11 cellular contexts compared by ENCODE assay signal in the genomic region with DNA sequence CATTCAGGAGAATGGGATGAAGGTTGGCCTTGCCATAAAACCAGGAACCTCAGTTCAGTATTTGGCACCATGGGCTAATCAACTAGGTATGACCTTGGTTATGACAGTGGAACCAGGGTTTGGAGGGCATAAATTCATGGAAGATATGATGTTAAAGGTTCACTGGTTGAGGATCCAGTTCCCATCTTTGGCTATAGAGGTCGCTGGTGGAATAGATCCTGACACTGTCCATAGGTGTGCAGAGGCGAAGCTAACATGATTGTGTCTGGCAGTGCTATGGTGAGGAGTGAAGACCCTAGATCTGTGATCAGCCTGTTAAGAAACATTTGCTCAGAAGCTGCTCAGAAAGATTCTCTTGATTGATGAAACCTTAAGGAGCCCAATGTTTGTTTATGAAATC. TPM values are rescaled to one million over a fixed set of nuclear protein-coding genes. Genes with fewer than 3 reads are reported as not detected.
DNase-seq lines count a peak whose midpoint lies in the region; ATAC-seq, FAIRE-seq and TF ChIP-seq lines count a peak whose summit lies in the region.
"Had no signal": no experiment of that assay in that cellular context is flagged by ENCODE, and none has a peak within 500 bp of the region (broad histone marks: within the 10 kb centered on the region; RNA-seq: fewer than 3 reads in every experiment).

No MANE protein-coding gene starts in this region.

- H3K36me3 ChIP-seq in IMR-90 (ENCODE audit: control insufficient read depth, insufficient read depth, low read length) (peaks cover 5% of the 10 kb centered on the region), liver (ENCODE audit: control insufficient read depth in 4 of 4, insufficient read depth in 3 of 4, low read depth in 1 of 4, low read length in 3 of 4) (no peaks in the 10 kb centered on the region), body of pancreas (replicated peaks in 1 of 2; ENCODE audit: insufficient read depth in 1 of 2, low read depth in 2 of 2) (no peaks in the 10 kb centered on the region)
- no peaks in the 10 kb centered on the region for H3K36me3 ChIP-seq in CD8-positive, alpha-beta memory T cell (ENCODE audit: insufficient read depth, low read length)

- H3K56ac ChIP-seq in IMR-90 (ENCODE audit: extremely low read depth, insufficient read depth, low read length): no peak overlapping the region

- H2AFZ ChIP-seq in IMR-90 (replicated peaks; ENCODE audit: low read length, poor library complexity): no peak overlapping the region

- H3K18ac ChIP-seq in IMR-90 (ENCODE audit: low read depth, low read length): no peak overlapping the region

- peak; percentile 5 for TF ChIP-seq CTCF in D721Med (IDR thresholded peaks at IDR 0.05; ENCODE audit: insufficient read depth, missing control alignments)
- peak; percentile 30; the same call in 1 of the 2 replicates for TF ChIP-seq CTCF in IMR-90 (conservative IDR thresholded peaks at IDR 0.05; ENCODE audit: low read depth, low read length)
- TF ChIP-seq CTCF in liver (IDR thresholded peaks at IDR 0.05; ENCODE audit: low read depth, low read length, missing input control): peak; percentile 4
- peak in 1 of 7 experiments; percentile 7 for TF ChIP-seq CTCF in body of pancreas (IDR thresholded peaks at IDR 0.05)

- no peak overlapping the region for H4K8ac ChIP-seq in IMR-90 (ENCODE audit: low read depth in 2 of 2, low read length in 2 of 2)

- no peak overlapping the region for H3K4me3 Mint-ChIP-seq in CD8-positive, alpha-beta memory T cell
- H3K4me3 Mint-ChIP-seq: stimulated activated naive CD8-positive, alpha-beta T cell treated with anti-CD3 and anti-CD28 coated beads, Interleukin-15, amount 100 ng/mL, for 72 hours had no signal

- H2BK5ac ChIP-seq in IMR-90 (ENCODE audit: low read depth, low read length, poor library complexity, severe bottlenecking): no peak overlapping the region

- H3K4ac ChIP-seq in IMR-90 (ENCODE audit: low read depth, low read length): no peak overlapping the region

- H2BK15ac ChIP-seq in IMR-90 (ENCODE audit: low read depth, low read length): no peak overlapping the region

- H3K4me2 ChIP-seq in IMR-90 (ENCODE audit: low read depth, low read length): no peak overlapping the region

- intact Hi-C loops in IMR-90 (cut with micrococcal nuclease): no loop called here
- intact Hi-C loops in body of pancreas (cut with DNase I): no loop called here

- H3K4me1 ChIP-seq in IMR-90 (ENCODE audit: control insufficient read depth, insufficient read depth, low read length) (peaks cover 10% of the 10 kb centered on the region; the same call in 1 of the 2 replicates), liver (ENCODE audit: control insufficient read depth in 4 of 4, insufficient read depth in 4 of 4, low read length in 3 of 4) (peaks cover 1 to 11% (median 8%) of the 10 kb centered on the region in 4 donors), body of pancreas (peaks cover 17% of the 10 kb centered on the region)
- H3K4me1 ChIP-seq in CD8-positive, alpha-beta memory T cell (ENCODE audit: insufficient read depth, low read length): peaks cover 21% of the 10 kb centered on the region

- peaks cover 16 to 40% (median 38%) of the 10 kb centered on the region in 3 donors for H3K4me1 Mint-ChIP-seq in CD8-positive, alpha-beta memory T cell

- no peaks in the 10 kb centered on the region for H3K27me3 ChIP-seq in IMR-90 (ENCODE audit: control insufficient read depth, insufficient read depth, low read length)
- no peaks in the 10 kb centered on the region for H3K27me3 ChIP-seq in liver (ENCODE audit: control insufficient read depth in 4 of 4, insufficient read depth in 4 of 4, low read length in 3 of 4)
- H3K27me3 ChIP-seq in body of pancreas: no peaks in the 10 kb centered on the region
- H3K27me3 ChIP-seq in CD8-positive, alpha-beta memory T cell (ENCODE audit: insufficient read depth, low read length, poor library complexity, severe bottlenecking): no peaks in the 10 kb centered on the region

- H2BK20ac ChIP-seq in IMR-90 (ENCODE audit: low read depth, low read length): no peak overlapping the region

- CTCF ChIA-PET in IMR-90 (lab: Yijun Ruan, JAX): interaction anchor here (0.9 kb wide), 1 partner anchor 16 kb away, joined by 4 read pairs; no protein-coding TSS in a partner anchor
- CTCF ChIA-PET in CD8-positive, alpha-beta memory T cell (lab: Charles Lee): no interaction called here

- POLR2A ChIA-PET in IMR-90 (lab: Charles Lee; ENCODE audit: unreplicated experiment): interaction anchor here (0.6 kb wide), 1 partner anchor 11 kb away, joined by 6 read pairs; no protein-coding TSS in a partner anchor
- POLR2A ChIA-PET in CD8-positive, alpha-beta memory T cell (lab: Charles Lee): no interaction called here

- H3K9me3 ChIP-seq in IMR-90 (ENCODE audit: control insufficient read depth, insufficient read depth, low read length) (peaks cover 4% of the 10 kb centered on the region; the same call in 1 of the 2 replicates), liver (ENCODE audit: control insufficient read depth in 4 of 4, low read length in 3 of 4) (no peaks in the 10 kb centered on the region), body of pancreas (no peaks in the 10 kb centered on the region)
- H3K9me3 ChIP-seq in CD8-positive, alpha-beta memory T cell (ENCODE audit: low read length): no peaks in the 10 kb centered on the region

- no peak overlapping the region for H2BK120ac ChIP-seq in IMR-90 (ENCODE audit: low read depth, low read length)

- 0 out of 2 replicates have a peak overlapping the region, but pooled peaks have one; percentile 29 for H3K14ac ChIP-seq in IMR-90 (replicated peaks; ENCODE audit: low read depth, low read length)

- H4K20me1 ChIP-seq in IMR-90 (ENCODE audit: insufficient read depth, low read length): peaks cover 7% of the 10 kb centered on the region; the same call in 1 of the 2 replicates

- H3K27ac ChIP-seq in IMR-90 (ENCODE audit: insufficient read depth, low read length): no peak overlapping the region
- H3K27ac ChIP-seq in liver (ENCODE audit: low read depth in 1 of 2, low read length in 2 of 2): no peak overlapping the region
- no peak overlapping the region for H3K27ac ChIP-seq in body of pancreas
- H3K27ac ChIP-seq in CD8-positive, alpha-beta memory T cell (ENCODE audit: low read depth, low read length): no peak overlapping the region

- dilution Hi-C loops in IMR-90 (cut with HindIII; ENCODE audit: low sequenced_read_pairs, unreplicated experiment): no loop called here

- no TSS peak for BruUV-seq in IMR-90 (replicated peaks; lab: Mats Ljungman, UMichigan)

- H2AK9ac ChIP-seq in IMR-90 (replicated peaks; ENCODE audit: low read depth, low read length, poor library complexity): no peak overlapping the region

- 53% methylated on average over 2 of the region's 2 CpGs; no CpG with 5 or more reads in 1 of the 2 experiments for WGBS in IMR-90 (ENCODE audit: extremely low coverage in 2 of 2, insufficient read length in 1 of 2), 2 experiments
- 70% methylated on average over 2 of the region's 2 CpGs for WGBS in liver
- 57 to 64% methylated on average over 2 of the region's 2 CpGs for WGBS in body of pancreas, 2 donors

- peak overlapping the region in 1 of 8 donors; percentile 19 for H3K27ac Mint-ChIP-seq in CD8-positive, alpha-beta memory T cell
- H3K27ac Mint-ChIP-seq: stimulated activated naive CD8-positive, alpha-beta T cell treated with anti-CD3 and anti-CD28 coated beads, Interleukin-15, amount 100 ng/mL, for 72 hours had no signal

- H4K91ac ChIP-seq in IMR-90 (ENCODE audit: insufficient read depth, low read depth, low read length): no peak overlapping the region

- peaks cover 6% of the 10 kb centered on the region for H3K9me1 ChIP-seq in IMR-90 (ENCODE audit: insufficient read depth, low read length)

- in situ Hi-C loops in IMR-90 (cut with MboI; ENCODE audit: low sequenced_read_pairs): no loop called here

- ATAC-seq in IMR-90 (ENCODE audit: low read depth) (peak; percentile 38; the same call in 1 of the 2 replicates), GM21529 (IDR thresholded peaks at IDR 0.05; ENCODE audit: unreplicated experiment) (no peak), body of pancreas (no peak)
- ATAC-seq: stimulated activated naive CD8-positive, alpha-beta T cell treated with anti-CD3 and anti-CD28 coated beads, Interleukin-15, amount 100 ng/mL, for 72 hours had no signal

- no peak overlapping the region for H3K9ac ChIP-seq in IMR-90 (ENCODE audit: low read depth, low read length)
- H3K9ac ChIP-seq in liver (ENCODE audit: low read depth in 1 of 2, low read length in 2 of 2): no peak overlapping the region

- no peak overlapping the region for H4K5ac ChIP-seq in IMR-90 (ENCODE audit: low read depth, low read length)

- H3K4me3 ChIP-seq in IMR-90 (ENCODE audit: insufficient read depth, low read depth, low read length): no peak overlapping the region
- no peak overlapping the region for H3K4me3 ChIP-seq in liver (ENCODE audit: low read depth in 1 of 3, low read length in 3 of 3)
- no peak overlapping the region for H3K4me3 ChIP-seq in body of pancreas
- no peak overlapping the region for H3K4me3 ChIP-seq in CD8-positive, alpha-beta memory T cell (ENCODE audit: low read length)

- TF ChIP-seq RAD21 in IMR-90 (IDR thresholded peaks at IDR 0.05; ENCODE audit: low read length) (peak; percentile 22; the same call in 1 of the 2 replicates), liver (IDR thresholded peaks at IDR 0.05) (no peak)

- H3K27me3 Mint-ChIP-seq in CD8-positive, alpha-beta memory T cell: no peaks in the 10 kb centered on the region
- H3K27me3 Mint-ChIP-seq: stimulated activated naive CD8-positive, alpha-beta T cell treated with anti-CD3 and anti-CD28 coated beads, Interleukin-15, amount 100 ng/mL, for 72 hours had no signal

- H3K9me3 Mint-ChIP-seq in CD8-positive, alpha-beta memory T cell: no peaks in the 10 kb centered on the region
- H3K9me3 Mint-ChIP-seq: stimulated activated naive CD8-positive, alpha-beta T cell treated with anti-CD3 and anti-CD28 coated beads, Interleukin-15, amount 100 ng/mL, for 72 hours had no signal

- H3K23ac ChIP-seq in IMR-90 (ENCODE audit: low read depth, low read length): peak overlapping the region; percentile 42; the same call in 1 of the 2 replicates

- no peak for TF ChIP-seq POLR2A in IMR-90 (IDR thresholded peaks at IDR 0.05; ENCODE audit: low read depth, low read length)
- TF ChIP-seq POLR2A in body of pancreas (IDR thresholded peaks at IDR 0.05): no peak

- DNase-seq in D721Med (ENCODE audit: insufficient read length, low spot score) (no peak), IMR-90 (no peak), cerebellar cortex (ENCODE audit: low spot score) (peak; percentile 36), body of pancreas (no peak), amniotic stem cell (lab: John Stamatoyannopoulos, UW) (no peak)
- DNase-seq in CD8-positive, alpha-beta memory T cell: no peak
- DNase-seq: NCI-H226; stimulated activated CD4-positive, alpha-beta T cell treated with anti-CD3 and anti-CD28 coated beads, Interleukin-4, amount 100 ng/mL, for 4 hours; stimulated activated naive CD8-positive, alpha-beta T cell treated with anti-CD3 and anti-CD28 coated beads, Interleukin-15, amount 100 ng/mL, for 72 hours had no signal

- H2AK5ac ChIP-seq in IMR-90 (ENCODE audit: low read depth, low read length): 0 out of 2 replicates have a peak overlapping the region, but pooled peaks have one; percentile 23

- peaks cover 11 to 59% of the 10 kb centered on the region in 2 experiments for H3K79me1 ChIP-seq in IMR-90 (ENCODE audit: low read depth in 1 of 2, low read length in 2 of 2)

- H3K36me3 Mint-ChIP-seq in CD8-positive, alpha-beta memory T cell: peaks cover 0 to 9% (median 3%) of the 10 kb centered on the region in 3 donors

- no peak for FAIRE-seq in D721Med (lab: Jason Lieb, UNC)

RNA-seq across cellular contexts. Expression of a gene that starts 5.7 kb away (rescaled TPM):
- total RNA-seq in IMR-90 (2012; rRNA removed): 151 and 181 TPM in 2 replicates
- 56.5 and 59.0 TPM in 2 replicates for polyA plus RNA-seq in IMR-90 (2012; rRNA removed)
- 34.7 and 46.5 TPM in 2 replicates for polyA plus RNA-seq in IMR-90 (2012; cell fraction: cytosol; rRNA removed)
- 36.3 and 38.6 TPM in 2 replicates for polyA plus RNA-seq in IMR-90 (2012; cell fraction: nucleus; rRNA removed; ENCODE audit: low replicate concordance)
- 10 to 100 TPM; 14.1 to 25.2 TPM for total RNA-seq in liver
- 1 to 10 TPM; 6.2 to 8.4 TPM for polyA plus RNA-seq in liver
- 10 to 100 TPM; 21.4 to 26.5 TPM for total RNA-seq in body of pancreas
- total RNA-seq in CD8-positive, alpha-beta memory T cell: 10 to 100 TPM; 51.6 to 53.3 TPM
- polyA plus RNA-seq in CD8-positive, alpha-beta memory T cell: 21.4 TPM

RNA-seq across cellular contexts. Expression of a gene that starts 28.2 kb away (rescaled TPM):
- total RNA-seq in IMR-90 (2012; rRNA removed) (61.4 and 68.3 TPM in 2 replicates), liver (100 to 1,000 TPM; 114 to 125 TPM), body of pancreas (10 to 100 TPM in 1 of 2 donors, 1 to 10 TPM in 1; 9.2 to 25.4 TPM)
- polyA plus RNA-seq in IMR-90 (2012; rRNA removed) (64.6 and 69.7 TPM in 2 replicates), liver (100 to 1,000 TPM; 134 to 145 TPM)
- polyA plus RNA-seq in IMR-90 (2012; cell fraction: cytosol; rRNA removed): 50.9 and 61.4 TPM in 2 replicates
- polyA plus RNA-seq in IMR-90 (2012; cell fraction: nucleus; rRNA removed; ENCODE audit: low replicate concordance): 47.0 and 55.4 TPM in 2 replicates
- total RNA-seq in CD8-positive, alpha-beta memory T cell: 10 to 100 TPM; 39.6 to 40.3 TPM
- 52.3 TPM for polyA plus RNA-seq in CD8-positive, alpha-beta memory T cell

RNA-seq across cellular contexts. Expression of a gene that starts 55.6 kb away (rescaled TPM):
- total RNA-seq in IMR-90 (2012; rRNA removed): 61.1 and 73.7 TPM in 2 replicates
- polyA plus RNA-seq in IMR-90 (2012; rRNA removed): 56.8 and 68.4 TPM in 2 replicates
- 32.1 and 46.9 TPM in 2 replicates for polyA plus RNA-seq in IMR-90 (2012; cell fraction: cytosol; rRNA removed)
- polyA plus RNA-seq in IMR-90 (2012; cell fraction: nucleus; rRNA removed; ENCODE audit: low replicate concordance): 244 and 250 TPM in 2 replicates
- total RNA-seq in liver: 10 to 100 TPM; 19.5 to 25.1 TPM
- polyA plus RNA-seq in liver: 1 to 10 TPM; 7.4 to 9.4 TPM
- total RNA-seq in body of pancreas: 10 to 100 TPM; 20.0 to 29.0 TPM
- total RNA-seq in CD8-positive, alpha-beta memory T cell: 10 to 100 TPM; 62.6 to 64.1 TPM
- 28.5 TPM for polyA plus RNA-seq in CD8-positive, alpha-beta memory T cell
